In genomic region chr10:119263966-119264621, GRCh38 we compare ENCODE assay signal across 13 cellular contexts. TPM values are rescaled to one million over a fixed set of nuclear protein-coding genes. Genes with fewer than 3 reads are reported as not detected.
DNase-seq lines count a peak whose midpoint lies in the region; ATAC-seq and TF ChIP-seq lines count a peak whose summit lies in the region.
"Had no signal": no experiment of that assay in that cellular context is flagged by ENCODE, and none has a peak within 500 bp of the region (broad histone marks: within the 10 kb centered on the region; RNA-seq: fewer than 3 reads in every experiment).

No MANE protein-coding gene starts in this region.

- H3K27ac Mint-ChIP-seq in glutamatergic neuron (ENCODE audit: unreplicated experiment): peak overlapping the region; percentile 78
- peak overlapping the region; percentile 63 for H3K27ac Mint-ChIP-seq in stimulated activated memory B cell treated with anti-CD40 and anti-IgM and Interleukin-4, amounts not matched to agents 10 μg/mL and 1 μg/mL and 100 μg/mL, for 72 hours
- H3K27ac Mint-ChIP-seq: activated CD4-positive, alpha-beta memory T cell treated with anti-CD3 and anti-CD28 coated beads, Interleukin-2, amount 10 ng/mL, durations not matched to agents 7 days and 5 days; activated naive CD8-positive, alpha-beta T cell treated with anti-CD3 and anti-CD28 coated beads, Interleukin-2, amount 10 ng/mL, durations not matched to agents 7 days and 5 days had no signal

- peaks cover 32% of the 10 kb centered on the region for H3K4me1 Mint-ChIP-seq in glutamatergic neuron (ENCODE audit: low read depth, unreplicated experiment)
- H3K4me1 Mint-ChIP-seq in stimulated activated memory B cell treated with anti-CD40 and anti-IgM and Interleukin-4, amounts not matched to agents 10 μg/mL and 1 μg/mL and 100 μg/mL, for 72 hours: peaks cover 27% of the 10 kb centered on the region

- no peak overlapping the region for H2AFZ ChIP-seq in GM23248

- in situ Hi-C loops in GM23248 (cut with MboI): no loop called here

- H3K4me3 ChIP-seq in GM23248 (no peak overlapping the region), adrenal gland (no peak overlapping the region)
- H3K4me3 ChIP-seq: dorsolateral prefrontal cortex, smooth muscle cell had no signal

- no peak overlapping the region for H3K27ac ChIP-seq in GM23248
- peak overlapping the region in 2 of 5 donors; percentile 8 to 40 for H3K27ac ChIP-seq in adrenal gland
- H3K27ac ChIP-seq: HL-60 had no signal

- H3K27me3 Mint-ChIP-seq in glutamatergic neuron (ENCODE audit: unreplicated experiment): peaks cover 11% of the 10 kb centered on the region
- H3K27me3 Mint-ChIP-seq in stimulated activated memory B cell treated with anti-CD40 and anti-IgM and Interleukin-4, amounts not matched to agents 10 μg/mL and 1 μg/mL and 100 μg/mL, for 72 hours: no peaks in the 10 kb centered on the region
- H3K27me3 Mint-ChIP-seq: activated CD4-positive, alpha-beta memory T cell treated with anti-CD3 and anti-CD28 coated beads, Interleukin-2, amount 10 ng/mL, durations not matched to agents 7 days and 5 days; activated naive CD8-positive, alpha-beta T cell treated with anti-CD3 and anti-CD28 coated beads, Interleukin-2, amount 10 ng/mL, durations not matched to agents 7 days and 5 days had no signal

- no peak overlapping the region for H3K9ac ChIP-seq in GM23248

- DNase-seq in GM23248: peak; percentile 7
- DNase-seq in NCI-H82 treated with DMSO at 0.1 percent for 48 hours (lab: John Stamatoyannopoulos, UW; ENCODE audit: unreplicated experiment): peak; percentile 64
- no peak for DNase-seq in glutamatergic neuron
- DNase-seq in adrenal gland: no peak
- DNase-seq in NCI-H128 (lab: John Stamatoyannopoulos, UW; ENCODE audit: unreplicated experiment): no peak
- DNase-seq: activated CD4-positive, alpha-beta memory T cell treated with anti-CD3 and anti-CD28 coated beads, Interleukin-2, amount 10 ng/mL, durations not matched to agents 7 days and 5 days; activated naive CD8-positive, alpha-beta T cell treated with anti-CD3 and anti-CD28 coated beads, Interleukin-2, amount 10 ng/mL, durations not matched to agents 7 days and 5 days; T-helper 1 cell had no signal

- H3K27me3 ChIP-seq in GM23248 (replicated peaks; ENCODE audit: insufficient read depth): no peaks in the 10 kb centered on the region
- H3K27me3 ChIP-seq in adrenal gland: no peaks in the 10 kb centered on the region
- H3K27me3 ChIP-seq: dorsolateral prefrontal cortex had no signal

- H3K36me3 ChIP-seq in GM23248 (ENCODE audit: low read depth): no peaks in the 10 kb centered on the region
- H3K36me3 ChIP-seq in adrenal gland (replicated peaks in 1 of 2): no peaks in the 10 kb centered on the region

- H3K9me3 ChIP-seq in GM23248 (ENCODE audit: low read depth) (no peaks in the 10 kb centered on the region), adrenal gland (replicated peaks in 1 of 3) (no peaks in the 10 kb centered on the region)

- peak overlapping the region; percentile 40 for H3K4me3 Mint-ChIP-seq in glutamatergic neuron (ENCODE audit: unreplicated experiment)
- no peak overlapping the region for H3K4me3 Mint-ChIP-seq in stimulated activated memory B cell treated with anti-CD40 and anti-IgM and Interleukin-4, amounts not matched to agents 10 μg/mL and 1 μg/mL and 100 μg/mL, for 72 hours
- H3K4me3 Mint-ChIP-seq: activated CD4-positive, alpha-beta memory T cell treated with anti-CD3 and anti-CD28 coated beads, Interleukin-2, amount 10 ng/mL, durations not matched to agents 7 days and 5 days; activated naive CD8-positive, alpha-beta T cell treated with anti-CD3 and anti-CD28 coated beads, Interleukin-2, amount 10 ng/mL, durations not matched to agents 7 days and 5 days had no signal

- intact Hi-C loops in adrenal gland (cut with DNase I): no loop called here

- H3K4me1 ChIP-seq in GM23248 (ENCODE audit: insufficient read depth): 0 out of 2 replicates have a peak, but pooled peaks cover 7% of the 10 kb centered on the region
- H3K4me1 ChIP-seq in adrenal gland (replicated peaks in 1 of 2): peaks cover 0 to 19% of the 10 kb centered on the region in 2 donors

- H3K36me3 Mint-ChIP-seq in glutamatergic neuron (ENCODE audit: unreplicated experiment): no peaks in the 10 kb centered on the region
- H3K36me3 Mint-ChIP-seq in stimulated activated memory B cell treated with anti-CD40 and anti-IgM and Interleukin-4, amounts not matched to agents 10 μg/mL and 1 μg/mL and 100 μg/mL, for 72 hours: no peaks in the 10 kb centered on the region

- peaks cover 10% of the 10 kb centered on the region for H3K9me3 Mint-ChIP-seq in glutamatergic neuron (ENCODE audit: unreplicated experiment)
- peaks cover 2% of the 10 kb centered on the region for H3K9me3 Mint-ChIP-seq in stimulated activated memory B cell treated with anti-CD40 and anti-IgM and Interleukin-4, amounts not matched to agents 10 μg/mL and 1 μg/mL and 100 μg/mL, for 72 hours
- H3K9me3 Mint-ChIP-seq: activated CD4-positive, alpha-beta memory T cell treated with anti-CD3 and anti-CD28 coated beads, Interleukin-2, amount 10 ng/mL, durations not matched to agents 7 days and 5 days had no signal

- H3K9me2 ChIP-seq in GM23248 (ENCODE audit: insufficient read depth): no peaks in the 10 kb centered on the region

- H3F3A ChIP-seq in GM23248 (ENCODE audit: insufficient read depth): no peaks in the 10 kb centered on the region

- no peak for TF ChIP-seq POLR2A in adrenal gland (IDR thresholded peaks at IDR 0.05)

- TF ChIP-seq CTCF in glutamatergic neuron (IDR thresholded peaks at IDR 0.05; ENCODE audit: partially characterized antibody, unreplicated experiment) (no peak), adrenal gland (IDR thresholded peaks at IDR 0.05) (no peak)

- no peak for ATAC-seq in stimulated activated memory B cell treated with anti-CD40 and anti-IgM and Interleukin-4, amounts not matched to agents 10 μg/mL and 1 μg/mL and 100 μg/mL, for 72 hours
- no peak for ATAC-seq in HG02973 (IDR thresholded peaks at IDR 0.05; ENCODE audit: unreplicated experiment)

- no peaks in the 10 kb centered on the region for H4K20me1 ChIP-seq in GM23248 (ENCODE audit: insufficient read depth)

- 37 to 39% methylated on average over 4 of the region's 4 CpGs for WGBS in GM23248 (ENCODE audit: low coverage in 1 of 2, low lambda C conversion rate in 2 of 2, missing lambda C conversion rate in 2 of 2), 2 experiments
- WGBS in adrenal gland, 4 donors: 64 to 69% (median 66%) methylated on average over 4 of the region's 4 CpGs

- H3K79me2 ChIP-seq in GM23248 (ENCODE audit: insufficient read depth): peaks cover 45% of the 10 kb centered on the region

- no peak overlapping the region for H3K4me2 ChIP-seq in GM23248 (ENCODE audit: unreplicated experiment)
- H3K4me2 ChIP-seq: smooth muscle cell had no signal

RNA-seq across cellular contexts. Expression of gene GRK5, which starts 56.7 kb away (rescaled TPM):
- 13.7 and 16.4 TPM in 2 replicates for total RNA-seq in GM23248 (2014; rRNA removed; shearing (Covaris generic))
- polyA plus RNA-seq in GM23248 (2016; fragmentation: Nextera tagmentation; extraction: Ambion mirVana) (4.3 and 5.2 TPM in 2 replicates), adrenal gland (10 to 100 TPM in 1 of 3 donors, 1 to 10 TPM in 2; 9.3 to 68.4 (median 9.8) TPM)
- total RNA-seq in glutamatergic neuron (ENCODE audit: unreplicated experiment) (77.6 TPM), adrenal gland (10 to 100 TPM; 13.8 to 96.4 (median 21.5) TPM)

Comparison
In these comparisons a context has a peak if more than half of its experiments do, and no peak if none do; other contexts are left out.
1. DNase-seq: peak in GM23248 (single experiment) and NCI-H82 treated with DMSO at 0.1 percent for 48 hours (single experiment); none in glutamatergic neuron (single experiment), adrenal gland (0 of 7) and NCI-H128 (single experiment).